In the genomic region with DNA sequence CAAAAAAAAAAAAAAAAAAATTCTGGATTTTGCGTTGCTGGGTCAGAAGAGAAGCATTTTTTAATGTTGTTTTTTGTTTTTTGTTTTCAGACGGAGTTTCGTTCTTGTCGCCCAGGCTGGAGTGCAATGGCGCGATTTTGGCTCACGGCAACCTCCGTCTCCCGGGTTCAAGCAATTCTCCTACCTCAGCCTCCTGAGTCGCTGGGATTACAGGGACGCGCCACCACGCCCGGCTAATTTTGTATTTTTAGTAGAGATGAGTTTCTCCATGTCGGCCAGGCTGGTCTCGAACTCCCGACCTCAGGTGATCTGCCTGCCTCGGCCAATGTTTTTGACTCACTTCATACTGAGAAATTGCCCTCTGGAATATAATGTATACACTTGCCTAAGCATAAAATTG, we compare ENCODE assay signal across 28 cellular contexts.
"Had no signal": no experiment of that assay in that cellular context is flagged by ENCODE, and none has a peak within 500 bp of the region (broad histone marks: within the 10 kb centered on the region; RNA-seq: fewer than 3 reads in every experiment).

No MANE protein-coding gene starts in this region.

- H3K4me3 Mint-ChIP-seq: stimulated activated effector memory CD8-positive, alpha-beta T cell treated with anti-CD3 and anti-CD28 coated beads, Interleukin-12 subunit alpha, Interleukin-12 subunit beta, amount 100 ng/mL, for 72 hours; stimulated activated memory B cell treated with anti-CD40 and anti-IgM and Interleukin-4, amounts not matched to agents 10 μg/mL and 1 μg/mL and 100 μg/mL, for 72 hours; stimulated activated naive B cell treated with anti-CD40 and anti-IgM and Interleukin-4, amounts not matched to agents 10 μg/mL and 1 μg/mL and 100 μg/mL, for 72 hours; stimulated activated naive CD8-positive, alpha-beta T cell treated with anti-CD3 and anti-CD28 coated beads, Interleukin-15, amount 100 ng/mL, for 72 hours; stimulated activated naive CD8-positive, alpha-beta T cell treated with anti-CD3 and anti-CD28 coated beads, Interleukin-15, Interleukin-2, amounts not matched to agents 100 ng/mL and 50 ng/mL, for 24 hours; type B pancreatic cell had no signal

- H3K9me3 Mint-ChIP-seq: stimulated activated effector memory CD8-positive, alpha-beta T cell treated with anti-CD3 and anti-CD28 coated beads, Interleukin-12 subunit alpha, Interleukin-12 subunit beta, amount 100 ng/mL, for 72 hours; stimulated activated memory B cell treated with anti-CD40 and anti-IgM and Interleukin-4, amounts not matched to agents 10 μg/mL and 1 μg/mL and 100 μg/mL, for 72 hours; stimulated activated naive B cell treated with anti-CD40 and anti-IgM and Interleukin-4, amounts not matched to agents 10 μg/mL and 1 μg/mL and 100 μg/mL, for 72 hours; stimulated activated naive CD8-positive, alpha-beta T cell treated with anti-CD3 and anti-CD28 coated beads, Interleukin-15, amount 100 ng/mL, for 72 hours; stimulated activated naive CD8-positive, alpha-beta T cell treated with anti-CD3 and anti-CD28 coated beads, Interleukin-15, Interleukin-2, amounts not matched to agents 100 ng/mL and 50 ng/mL, for 24 hours; type B pancreatic cell had no signal

- H3K27me3 ChIP-seq: stomach, testis, thyroid gland, tibial nerve, upper lobe of left lung, uterus had no signal

- H3K36me3 ChIP-seq: stomach, suprapubic skin, thoracic aorta, thyroid gland, tibial artery, tibial nerve, transverse colon, upper lobe of left lung, upper lobe of right lung, uterus, vagina had no signal

- H3K9me3 ChIP-seq: stomach, suprapubic skin, testis, thoracic aorta, thyroid gland, tibial artery, transverse colon, upper lobe of left lung, upper lobe of right lung, uterus, vagina had no signal

- DNase-seq: stimulated activated CD4-positive, alpha-beta T cell treated with anti-CD3 and anti-CD28 coated beads, Interleukin-2, amount 100 ng/mL, for 48 hours; stimulated activated CD4-positive, alpha-beta T cell treated with anti-CD3 and anti-CD28 coated beads, Interleukin-4, amount 100 ng/mL, for 1 hour; stimulated activated CD4-positive, alpha-beta T cell treated with anti-CD3 and anti-CD28 coated beads, Interleukin-4, amount 100 ng/mL, for 24 hours; stimulated activated CD4-positive, alpha-beta T cell treated with anti-CD3 and anti-CD28 coated beads, Interleukin-4, amount 100 ng/mL, for 4 hours; stimulated activated CD8-positive, alpha-beta memory T cell treated with anti-CD3 and anti-CD28 coated beads, Interleukin-4, amount 100 ng/mL, for 48 hours; stimulated activated naive B cell treated with anti-CD40 and anti-IgM and Interleukin-4, amounts not matched to agents 10 μg/mL and 1 μg/mL and 100 μg/mL, for 72 hours; stimulated activated naive CD4-positive, alpha-beta T cell; stimulated activated naive CD4-positive, alpha-beta T cell treated with Interleukin-2 at 50 U/mL for 16 hours; stimulated activated naive CD8-positive, alpha-beta T cell treated with anti-CD3 and anti-CD28 coated beads, Interleukin-15, amount 100 ng/mL, for 72 hours; stimulated activated naive CD8-positive, alpha-beta T cell treated with anti-CD3 and anti-CD28 coated beads, Interleukin-15, Interleukin-2, amounts not matched to agents 100 U/mL and 50 U/mL, for 24 hours; stomach; substantia nigra; testis; thyroid gland; tibial artery; transverse colon; trophoblast cell; upper lobe of left lung; upper lobe of right lung; uterus had no signal

- H3K27me3 Mint-ChIP-seq: stimulated activated memory B cell treated with anti-CD40 and anti-IgM and Interleukin-4, amounts not matched to agents 10 μg/mL and 1 μg/mL and 100 μg/mL, for 72 hours had no signal

- ATAC-seq: stimulated activated effector memory CD8-positive, alpha-beta T cell treated with anti-CD3 and anti-CD28 coated beads, Interleukin-12 subunit alpha, Interleukin-12 subunit beta, amount 100 ng/mL, for 72 hours; stimulated activated memory B cell treated with anti-CD40 and anti-IgM and Interleukin-4, amounts not matched to agents 10 μg/mL and 1 μg/mL and 100 μg/mL, for 72 hours; stimulated activated naive B cell treated with anti-CD40 and anti-IgM and Interleukin-4, amounts not matched to agents 10 μg/mL and 1 μg/mL and 100 μg/mL, for 72 hours; stimulated activated naive CD8-positive, alpha-beta T cell treated with anti-CD3 and anti-CD28 coated beads, Interleukin-15, amount 100 ng/mL, for 72 hours; stimulated activated naive CD8-positive, alpha-beta T cell treated with anti-CD3 and anti-CD28 coated beads, Interleukin-15, Interleukin-2, amounts not matched to agents 100 U/mL and 50 U/mL, for 24 hours; upper lobe of right lung had no signal

- H3K36me3 Mint-ChIP-seq: stimulated activated effector memory CD8-positive, alpha-beta T cell treated with anti-CD3 and anti-CD28 coated beads, Interleukin-12 subunit alpha, Interleukin-12 subunit beta, amount 100 ng/mL, for 72 hours; stimulated activated memory B cell treated with anti-CD40 and anti-IgM and Interleukin-4, amounts not matched to agents 10 μg/mL and 1 μg/mL and 100 μg/mL, for 72 hours; stimulated activated naive B cell treated with anti-CD40 and anti-IgM and Interleukin-4, amounts not matched to agents 10 μg/mL and 1 μg/mL and 100 μg/mL, for 72 hours; type B pancreatic cell had no signal

- H3K27ac Mint-ChIP-seq: stimulated activated effector memory CD8-positive, alpha-beta T cell treated with anti-CD3 and anti-CD28 coated beads, Interleukin-12 subunit alpha, Interleukin-12 subunit beta, amount 100 ng/mL, for 72 hours; stimulated activated memory B cell treated with anti-CD40 and anti-IgM and Interleukin-4, amounts not matched to agents 10 μg/mL and 1 μg/mL and 100 μg/mL, for 72 hours; stimulated activated naive B cell treated with anti-CD40 and anti-IgM and Interleukin-4, amounts not matched to agents 10 μg/mL and 1 μg/mL and 100 μg/mL, for 72 hours; stimulated activated naive CD8-positive, alpha-beta T cell treated with anti-CD3 and anti-CD28 coated beads, Interleukin-15, amount 100 ng/mL, for 72 hours; stimulated activated naive CD8-positive, alpha-beta T cell treated with anti-CD3 and anti-CD28 coated beads, Interleukin-15, Interleukin-2, amounts not matched to agents 100 ng/mL and 50 ng/mL, for 24 hours; type B pancreatic cell had no signal

- H3K4me3 ChIP-seq: stomach, suprapubic skin, testis, thoracic aorta, thyroid gland, tibial artery, tibial nerve, transverse colon, upper lobe of left lung, upper lobe of right lung, uterus, vagina had no signal

- H3K4me1 Mint-ChIP-seq: stimulated activated effector memory CD8-positive, alpha-beta T cell treated with anti-CD3 and anti-CD28 coated beads, Interleukin-12 subunit alpha, Interleukin-12 subunit beta, amount 100 ng/mL, for 72 hours; stimulated activated memory B cell treated with anti-CD40 and anti-IgM and Interleukin-4, amounts not matched to agents 10 μg/mL and 1 μg/mL and 100 μg/mL, for 72 hours; stimulated activated naive CD8-positive, alpha-beta T cell treated with anti-CD3 and anti-CD28 coated beads, Interleukin-15, amount 100 ng/mL, for 72 hours had no signal

- H3K4me1 ChIP-seq: stomach, suprapubic skin, testis, tibial artery, transverse colon, upper lobe of left lung, upper lobe of right lung, uterus, vagina had no signal

- H3K27ac ChIP-seq: stomach, suprapubic skin, testis, thoracic aorta, thyroid gland, tibial artery, tibial nerve, transverse colon, upper lobe of left lung, upper lobe of right lung, uterus, vagina had no signal
